Comparison of ENCODE assay signal across 34 cellular contexts in genomic region chr10:105197960-105198359, GRCh38.
DNase-seq lines count a peak whose midpoint lies in the region; ATAC-seq, FAIRE-seq and TF ChIP-seq lines count a peak whose summit lies in the region.
"Had no signal": no experiment of that assay in that cellular context is flagged by ENCODE, and none has a peak within 500 bp of the region (broad histone marks: within the 10 kb centered on the region; RNA-seq: fewer than 3 reads in every experiment).

No MANE protein-coding gene starts in this region.

- H3K4me2 ChIP-seq in HepG2 (ENCODE audit: low read depth, low read length) (no peak overlapping the region), osteoblast (ENCODE audit: insufficient read depth, low read length) (no peak overlapping the region)
- H3K4me2 ChIP-seq: A549; BLaER1; BLaER1 treated with 17β-estradiol and CSF1 and Interleukin-3, amounts not matched to agents 10 nM and 100 nM had no signal

- H3K9me3 ChIP-seq in HepG2 (ENCODE audit: low read length) (peaks cover 79% of the 10 kb centered on the region), right lobe of liver (no peaks in the 10 kb centered on the region), osteoblast (ENCODE audit: low read depth, low read length) (no peaks in the 10 kb centered on the region), mucosa of descending colon (no peaks in the 10 kb centered on the region)
- H3K9me3 ChIP-seq: A549; BE2C; BLaER1; BLaER1 treated with 17β-estradiol and CSF1 and Interleukin-3, amounts not matched to agents 10 nM and 100 nM; Caco-2 had no signal

- no peak overlapping the region for H3K27ac ChIP-seq in HepG2 (ENCODE audit: extremely low read length, insufficient read depth, low read length)
- H3K27ac ChIP-seq in right lobe of liver = no peak overlapping the region
- no peak overlapping the region for H3K27ac ChIP-seq in osteoblast (ENCODE audit: low read depth, low read length)
- H3K27ac ChIP-seq: 22Rv1; A549; BLaER1; BLaER1 treated with 17β-estradiol and CSF1 and Interleukin-3, amounts not matched to agents 10 nM and 100 nM; C4-2B had no signal

- no peaks in the 10 kb centered on the region for H4K20me1 ChIP-seq in HepG2 (ENCODE audit: insufficient read depth, low read length)
- no peaks in the 10 kb centered on the region for H4K20me1 ChIP-seq in osteoblast (ENCODE audit: insufficient read depth, low read length)
- H4K20me1 ChIP-seq: BLaER1; BLaER1 treated with 17β-estradiol and CSF1 and Interleukin-3, amounts not matched to agents 10 nM and 100 nM had no signal

- no peak for TF ChIP-seq POLR2A in HepG2 (IDR thresholded peaks at IDR 0.05; ENCODE audit: insufficient read depth in 1 of 2, low read depth in 2 of 2, low read length in 2 of 2)
- TF ChIP-seq POLR2A in right lobe of liver (IDR thresholded peaks at IDR 0.05) = no peak

- no TSS peak for BruUV-seq in HepG2 (replicated peaks; lab: Mats Ljungman, UMichigan)

- FAIRE-seq in HepG2 (lab: Jason Lieb, UNC) = no peak
- FAIRE-seq: A204.1, A549, D721Med had no signal

- TF ChIP-seq RAD21 in HepG2 (CRISPR knock-in tag; IDR thresholded peaks at IDR 0.05) = no peak

- no peak for DNase-seq in HepG2 (ENCODE audit: low spot score)
- DNase-seq in right lobe of liver = no peak
- peak; percentile 73 for DNase-seq in kidney tubule cell (ENCODE audit: low spot score)
- DNase-seq in osteoblast (ENCODE audit: insufficient read length, low spot score, missing footprints) = peak; percentile 11
- peak; percentile 46 for DNase-seq in renal cortical epithelial cell (ENCODE audit: low read depth)
- DNase-seq in mucosa of descending colon = no peak
- DNase-seq: 8988T; ACHN; AML-193; BE2C; C1 segment of cervical spinal cord; Caco-2; Calu3; CD4-positive, alpha-beta memory T cell; CD4-positive, alpha-beta T cell; CD4-positive, CD25-positive, alpha-beta regulatory T cell; CD8-positive, alpha-beta memory T cell; CD8-positive, alpha-beta T cell; COR-L47; DMS 273 treated with DMSO at 0.1 percent for 48 hours; DMS153; DMS53; DMS79; DND-41; EL had no signal

- ATAC-seq in HepG2 (no peak), right lobe of liver (no peak), HG03354 (IDR thresholded peaks at IDR 0.05; ENCODE audit: poor library complexity, severe bottlenecking, unreplicated experiment) (no peak), HG03378 (IDR thresholded peaks at IDR 0.05; ENCODE audit: unreplicated experiment) (no peak), mucosa of descending colon (no peak)
- ATAC-seq: A549; CD8-positive, alpha-beta T cell had no signal

- POLR2A ChIA-PET in HepG2 (lab: Yijun Ruan, JAX) = no interaction called here

- intact Hi-C loops in HepG2 (cut with micrococcal nuclease; ENCODE audit: unreplicated experiment) (no loop called here), right lobe of liver (cut with DNase I) (no loop called here), mucosa of descending colon (cut with DNase I, micrococcal nuclease) (no loop called here)

- TF ChIP-seq CTCF in HepG2 (CRISPR knock-in tag; IDR thresholded peaks at IDR 0.05) = no peak
- no peak for TF ChIP-seq CTCF in right lobe of liver (IDR thresholded peaks at IDR 0.05)
- TF ChIP-seq CTCF in osteoblast (IDR thresholded peaks at IDR 0.05; ENCODE audit: extremely low read depth, low read depth, low read length) = no peak
- no peak for TF ChIP-seq CTCF in mucosa of descending colon (IDR thresholded peaks at IDR 0.05)

- H3K79me2 ChIP-seq in HepG2 (ENCODE audit: insufficient read depth, low read length) (no peaks in the 10 kb centered on the region), osteoblast (ENCODE audit: insufficient read depth, low read length) (no peaks in the 10 kb centered on the region)

- 4% methylated on average over 3 of the region's 3 CpGs for WGBS in HepG2 (ENCODE audit: low lambda C conversion rate)
- WGBS in right lobe of liver (ENCODE audit: insufficient coverage, low coverage, low lambda C conversion rate, missing lambda C conversion rate) = 34% methylated on average over 3 of the region's 3 CpGs

- no peak overlapping the region for H3K4me3 ChIP-seq in HepG2 (replicated peaks in 1 of 3; ENCODE audit: insufficient read depth in 1 of 3, low read depth in 2 of 3, low read length in 3 of 3)
- no peak overlapping the region for H3K4me3 ChIP-seq in right lobe of liver
- H3K4me3 ChIP-seq in osteoblast (ENCODE audit: insufficient read depth, low read length) = no peak overlapping the region
- H3K4me3 ChIP-seq in mucosa of descending colon = no peak overlapping the region
- H3K4me3 ChIP-seq: A549; BLaER1; BLaER1 treated with 17β-estradiol and CSF1 and Interleukin-3, amounts not matched to agents 10 nM and 100 nM had no signal

- CTCF ChIA-PET in HepG2 (lab: Yijun Ruan, JAX; ENCODE audit: low intra/inter-chr PET ratio, low total read pairs) = no interaction called here

- H3K27me3 ChIP-seq in HepG2 (ENCODE audit: control insufficient read depth in 1 of 2, insufficient read depth in 2 of 2, low read length in 2 of 2) = no peaks in the 10 kb centered on the region
- H3K27me3 ChIP-seq in right lobe of liver = no peaks in the 10 kb centered on the region
- no peaks in the 10 kb centered on the region for H3K27me3 ChIP-seq in osteoblast (ENCODE audit: insufficient read depth, low read length)
- H3K27me3 ChIP-seq: BE2C; BLaER1; BLaER1 treated with 17β-estradiol and CSF1 and Interleukin-3, amounts not matched to agents 10 nM and 100 nM had no signal

- H3K36me3 ChIP-seq in HepG2 (replicated peaks in 1 of 2; ENCODE audit: control insufficient read depth in 1 of 2, insufficient read depth in 2 of 2, low read length in 2 of 2) = no peaks in the 10 kb centered on the region
- no peaks in the 10 kb centered on the region for H3K36me3 ChIP-seq in right lobe of liver
- no peaks in the 10 kb centered on the region for H3K36me3 ChIP-seq in osteoblast (ENCODE audit: insufficient read depth, low read length)
- no peaks in the 10 kb centered on the region for H3K36me3 ChIP-seq in mucosa of descending colon (ENCODE audit: low read depth)
- H3K36me3 ChIP-seq: BE2C; BLaER1; BLaER1 treated with 17β-estradiol and CSF1 and Interleukin-3, amounts not matched to agents 10 nM and 100 nM had no signal

- no peak overlapping the region for H2AFZ ChIP-seq in HepG2 (ENCODE audit: low read length)
- H2AFZ ChIP-seq in osteoblast (ENCODE audit: low read length) = no peak overlapping the region

- TF ChIP-seq EP300 in HepG2 (IDR thresholded peaks at IDR 0.05; ENCODE audit: low read depth in 2 of 2, low read length in 2 of 2) = no peak
- no peak for TF ChIP-seq EP300 in HepG2 (CRISPR knock-in tag; IDR thresholded peaks at IDR 0.05; ENCODE audit: borderline replicate concordance)

- H3K9ac ChIP-seq in HepG2 (ENCODE audit: insufficient read depth, low read depth, low read length) = no peak overlapping the region
- H3K9ac ChIP-seq: BLaER1; BLaER1 treated with 17β-estradiol and CSF1 and Interleukin-3, amounts not matched to agents 10 nM and 100 nM had no signal

- in situ Hi-C loops in HepG2 (cut with HindIII; ENCODE audit: extremely low pct_ligation_motif_present, low pct_unique_long_range_greater_than_20kb) = no loop called here

- H3K4me1 ChIP-seq in HepG2 (ENCODE audit: insufficient read depth, low read length) (no peaks in the 10 kb centered on the region), right lobe of liver (no peaks in the 10 kb centered on the region), osteoblast (ENCODE audit: insufficient read depth, low read length) (no peaks in the 10 kb centered on the region), mucosa of descending colon (ENCODE audit: low read depth) (no peaks in the 10 kb centered on the region)
- H3K4me1 ChIP-seq: A549; BE2C; BLaER1; BLaER1 treated with 17β-estradiol and CSF1 and Interleukin-3, amounts not matched to agents 10 nM and 100 nM; Caco-2 had no signal

TF ChIP-seq in HepG2, 621 proteins besides CTCF, POLR2A, EP300 and RAD21 (continues in another document):
- TF ChIP-seq ZNF672 (CRISPR knock-in tag; IDR thresholded peaks at IDR 0.05) (no peak), ARID2 (CRISPR knock-in tag; IDR thresholded peaks at IDR 0.05; ENCODE audit: borderline replicate concordance) (no peak), MNT (IDR thresholded peaks at IDR 0.05) (peak; percentile 65), CCDC6 (CRISPR knock-in tag; IDR thresholded peaks at IDR 0.05) (no peak), ZIK1 (CRISPR knock-in tag; IDR thresholded peaks at IDR 0.05; ENCODE audit: borderline replicate concordance, low read depth) (no peak)
- TF ChIP-seq, protein P1, sequence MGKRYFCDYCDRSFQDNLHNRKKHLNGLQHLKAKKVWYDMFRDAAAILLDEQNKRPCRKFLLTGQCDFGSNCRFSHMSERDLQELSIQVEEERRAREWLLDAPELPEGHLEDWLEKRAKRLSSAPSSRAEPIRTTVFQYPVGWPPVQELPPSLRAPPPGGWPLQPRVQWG (CRISPR knock-in tag; IDR thresholded peaks at IDR 0.05; ENCODE audit: borderline replicate concordance, low read depth) = no peak

Comparison
In these comparisons a context has a peak if more than half of its experiments do, and no peak if none do; other contexts are left out.
1. DNase-seq: peak in kidney tubule cell (single experiment), osteoblast (single experiment) and renal cortical epithelial cell (single experiment); none in HepG2 (single experiment), right lobe of liver (0 of 3) and mucosa of descending colon (0 of 3).